ENCODE assay signal across 1 cellular context in genomic region chr18:11392292-11392691, GRCh38.
A peak's percentile ranks its signal among the peaks of the same experiment; 100 is the strongest.
TF ChIP-seq lines count a peak whose summit lies in the region.

No MANE protein-coding gene starts in this region.

TF ChIP-seq in H1, 55 proteins besides CTCF, POLR2A, EP300 and RAD21:
- TF ChIP-seq USF2 (IDR thresholded peaks at IDR 0.05; ENCODE audit: low read length) (peak; percentile 71; the same call in 1 of the 2 replicates), SIX5 (IDR thresholded peaks at IDR 0.05; ENCODE audit: low read depth, low read length) (no peak), MAFK (IDR thresholded peaks at IDR 0.05; ENCODE audit: low read depth, low read length) (peak; percentile 46; the same call in 1 of the 2 replicates)
TF ChIP-seq in H1: peak in this region for 2.
